In genomic region chr15:68097029-68097428, GRCh38 we compare ENCODE assay signal across 18 cellular contexts.
"Had no signal": no experiment of that assay in that cellular context is flagged by ENCODE, and none has a peak within 500 bp of the region (broad histone marks: within the 10 kb centered on the region; RNA-seq: fewer than 3 reads in every experiment).

No MANE protein-coding gene starts in this region.

- H3K9me3 ChIP-seq: colonic mucosa had no signal

- ATAC-seq: natural killer cell treated with Interleukin-12 subunit alpha and Interleukin-12 subunit beta and Interleukin-15 and Interleukin-18, amount 100 ng/mL, for 72 hours; stimulated activated memory B cell treated with anti-CD40 and anti-IgM and Interleukin-4, amounts not matched to agents 10 μg/mL and 1 μg/mL and 100 μg/mL, for 72 hours had no signal

- H3K4me1 ChIP-seq: colonic mucosa had no signal

- H3K27me3 ChIP-seq: adrenal gland, colonic mucosa, esophagus muscularis mucosa, tibial nerve, vagina had no signal

- H3K4me3 ChIP-seq: adrenal gland, colonic mucosa, esophagus muscularis mucosa, tibial nerve, vagina had no signal

- H3K4me3 Mint-ChIP-seq: activated naive CD4-positive, alpha-beta T cell treated with anti-CD3 and anti-CD28 coated beads for 36 hours; natural killer cell treated with Interleukin-12 subunit alpha and Interleukin-12 subunit beta and Interleukin-15 and Interleukin-18, amount 100 ng/mL, for 72 hours; stimulated activated memory B cell treated with anti-CD40 and anti-IgM and Interleukin-4, amounts not matched to agents 10 μg/mL and 1 μg/mL and 100 μg/mL, for 72 hours had no signal

- H3K27ac Mint-ChIP-seq: activated naive CD4-positive, alpha-beta T cell treated with anti-CD3 and anti-CD28 coated beads for 36 hours; activated T-helper 2 cell treated with anti-CD3 and anti-CD28 coated beads, Interferon-gamma antibody, Interleukin-2, Interleukin-4, amounts not matched to agents 10 μg/mL and 5 μg/mL and 100 μg/mL, durations not matched to agents 14 hours and 24 hours and 36 hours; natural killer cell treated with Interleukin-12 subunit alpha and Interleukin-12 subunit beta and Interleukin-15 and Interleukin-18, amount 100 ng/mL, for 72 hours; stimulated activated memory B cell treated with anti-CD40 and anti-IgM and Interleukin-4, amounts not matched to agents 10 μg/mL and 1 μg/mL and 100 μg/mL, for 72 hours had no signal

- H3K36me3 ChIP-seq: adrenal gland, colonic mucosa had no signal

- DNase-seq: activated CD4-positive, alpha-beta T cell treated with anti-CD3 and anti-CD28 coated beads, Interleukin-2, amount 50 U/mL, for 48 hours; activated naive CD4-positive, alpha-beta T cell treated with anti-CD3 and anti-CD28 coated beads for 36 hours; adrenal gland; caudate nucleus; colonic mucosa; glutamatergic neuron; hypothalamus; kidney glomerular epithelial cell; retina; stimulated activated CD4-positive, alpha-beta T cell treated with anti-CD3 and anti-CD28 coated beads, Interleukin-2, amount 100 ng/mL, for 48 hours; substantia nigra had no signal

- H3K27me3 Mint-ChIP-seq: natural killer cell treated with Interleukin-12 subunit alpha and Interleukin-12 subunit beta and Interleukin-15 and Interleukin-18, amount 100 ng/mL, for 72 hours; stimulated activated memory B cell treated with anti-CD40 and anti-IgM and Interleukin-4, amounts not matched to agents 10 μg/mL and 1 μg/mL and 100 μg/mL, for 72 hours had no signal

- H3K27ac ChIP-seq: adrenal gland, colonic mucosa, esophagus muscularis mucosa, tibial nerve, vagina, VCaP had no signal
